17 cellular contexts compared by ENCODE assay signal in the genomic region with DNA sequence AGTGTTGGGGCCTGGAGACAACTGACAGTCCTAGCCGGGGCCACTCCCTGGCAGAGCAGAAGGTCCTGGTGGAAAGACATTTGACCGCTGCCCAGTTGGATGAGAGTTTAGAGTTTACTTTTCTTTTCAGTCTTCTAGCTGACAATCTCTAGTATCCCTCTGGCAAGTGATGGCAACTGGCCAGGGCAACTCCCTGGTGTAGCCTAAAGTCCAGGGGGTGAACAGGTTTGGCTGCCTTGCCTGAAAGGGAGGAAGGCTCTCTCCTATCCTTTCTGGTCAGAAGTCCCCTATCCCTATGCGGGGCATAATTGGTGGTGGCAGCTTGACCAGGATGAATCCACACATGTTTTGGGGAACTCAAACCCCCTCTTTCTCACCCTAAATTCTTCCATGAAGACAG. TPM values are rescaled to one million over a fixed set of nuclear protein-coding genes. Genes with fewer than 3 reads are reported as not detected.
DNase-seq lines count a peak whose midpoint lies in the region; ATAC-seq, FAIRE-seq and TF ChIP-seq lines count a peak whose summit lies in the region.
"Had no signal": no experiment of that assay in that cellular context is flagged by ENCODE, and none has a peak within 500 bp of the region (broad histone marks: within the 10 kb centered on the region; RNA-seq: fewer than 3 reads in every experiment).

No MANE protein-coding gene starts in this region.

- dilution Hi-C loops in mammary epithelial cell (cut with HindIII; ENCODE audit: low sequenced_read_pairs): no loop called here

- ATAC-seq in Panc1 (peak; percentile 42; the same call in 1 of the 2 replicates), left lobe of liver (peak; percentile 55)
- ATAC-seq: GM23338 had no signal

- H3K27ac ChIP-seq in Panc1 (ENCODE audit: low read length): no peak overlapping the region
- no peak overlapping the region for H3K27ac ChIP-seq in small intestine (ENCODE audit: low read depth in 1 of 2, low read length in 1 of 2)
- H3K27ac ChIP-seq in mammary epithelial cell (ENCODE audit: insufficient read depth, low read depth, low read length): no peak overlapping the region
- H3K27ac ChIP-seq: C4-2B had no signal

- H3K4me1 ChIP-seq in Panc1 (ENCODE audit: control insufficient read depth, insufficient read depth, low read length) (no peaks in the 10 kb centered on the region), small intestine (ENCODE audit: control insufficient read depth in 2 of 2, insufficient read depth in 1 of 2, low read depth in 1 of 2, low read length in 1 of 2) (no peaks in the 10 kb centered on the region), mammary epithelial cell (ENCODE audit: insufficient read depth, low read length) (no peaks in the 10 kb centered on the region)
- H3K4me1 ChIP-seq: BE2C had no signal

- in situ Hi-C loops in Panc1 (cut with HindIII; ENCODE audit: low pct_unique_long_range_greater_than_20kb, low sequenced_read_pairs): no loop called here
- in situ Hi-C loops in mammary epithelial cell (cut with MboI; ENCODE audit: low sequenced_read_pairs in 2 of 2): no loop called here

- H3K4me3 ChIP-seq in Panc1 (ENCODE audit: low read depth in 2 of 2, low read length in 2 of 2) (no peak overlapping the region), small intestine (ENCODE audit: low read depth in 1 of 2, low read length in 2 of 2) (no peak overlapping the region), mammary epithelial cell (replicated peaks in 1 of 3; ENCODE audit: insufficient read depth in 1 of 3, low read depth in 2 of 3, low read length in 3 of 3) (no peak overlapping the region)
- H3K4me3 ChIP-seq: GM23338 had no signal

- no peak overlapping the region for H3K4me2 ChIP-seq in mammary epithelial cell (ENCODE audit: insufficient read depth, low read depth, low read length)
- H3K4me2 ChIP-seq: GM23338 had no signal

- no peak overlapping the region for H3K9ac ChIP-seq in mammary epithelial cell (ENCODE audit: insufficient read depth, low read length)

- TF ChIP-seq CTCF in Panc1 (IDR thresholded peaks at IDR 0.05) (no peak), mammary epithelial cell (conservative IDR thresholded peaks at IDR 0.05 in 1 of 2, IDR thresholded peaks at IDR 0.05 in 1 of 2; ENCODE audit: extremely low read depth in 1 of 2, insufficient read depth in 1 of 2, low read depth in 1 of 2, low read length in 2 of 2) (no peak)

- no peak overlapping the region for H3K27ac Mint-ChIP-seq in activated naive CD4-positive, alpha-beta T cell treated with anti-CD3 and anti-CD28 coated beads for 36 hours
- no peak overlapping the region for H3K27ac Mint-ChIP-seq in immature natural killer cell
- H3K27ac Mint-ChIP-seq: CD4-positive, alpha-beta memory T cell; GM23338 had no signal

- no peak for FAIRE-seq in small intestine (lab: Jason Lieb, UNC)
- FAIRE-seq: A204.1, GM12892 had no signal

- WGBS in small intestine, 3 donors: 23 to 73% (median 53%) methylated on average over 3 of the region's 3 CpGs
- WGBS in mammary epithelial cell (ENCODE audit: low coverage, missing lambda C conversion rate): 93% methylated on average over 3 of the region's 3 CpGs

- H3K36me3 ChIP-seq in Panc1 (ENCODE audit: control insufficient read depth, insufficient read depth, low read length) (no peaks in the 10 kb centered on the region), small intestine (ENCODE audit: control insufficient read depth in 2 of 2, insufficient read depth in 2 of 2, low read length in 2 of 2) (no peaks in the 10 kb centered on the region), mammary epithelial cell (ENCODE audit: insufficient read depth, low read length) (no peaks in the 10 kb centered on the region)
- H3K36me3 ChIP-seq: BE2C had no signal

- peak; percentile 36 for DNase-seq in OCI-M1 (lab: John Stamatoyannopoulos, UW)
- DNase-seq in Panc1 (ENCODE audit: low read depth, low spot score): no peak
- no peak for DNase-seq in left lobe of liver (ENCODE audit: low spot score)
- DNase-seq in small intestine: peak; percentile 67
- no peak for DNase-seq in activated naive CD4-positive, alpha-beta T cell treated with anti-CD3 and anti-CD28 coated beads for 36 hours
- no peak for DNase-seq in immature natural killer cell
- DNase-seq in SKM-1 treated with dmso at 0.1 percent for 144 hours (lab: John Stamatoyannopoulos, UW; ENCODE audit: unreplicated experiment): no peak
- no peak for DNase-seq in mammary epithelial cell
- DNase-seq: BE2C; CD4-positive, alpha-beta memory T cell; DND-41; GDM1; H7 had no signal

- H4K20me1 ChIP-seq in mammary epithelial cell (ENCODE audit: insufficient read depth, low read length): no peaks in the 10 kb centered on the region

- BruUV-seq in Panc1 (replicated peaks; lab: Mats Ljungman, UMichigan) (no TSS peak), mammary epithelial cell (replicated peaks; lab: Mats Ljungman, UMichigan) (no TSS peak)

- H2AFZ ChIP-seq in mammary epithelial cell (ENCODE audit: low read depth, low read length): no peak overlapping the region
- H2AFZ ChIP-seq: GM23338 had no signal

- peaks cover 9% of the 10 kb centered on the region for H3K27me3 ChIP-seq in Panc1 (ENCODE audit: control insufficient read depth, insufficient read depth, low read length)
- H3K27me3 ChIP-seq in small intestine (ENCODE audit: control insufficient read depth in 2 of 2, insufficient read depth in 2 of 2, low read length in 2 of 2): no peaks in the 10 kb centered on the region
- H3K27me3 ChIP-seq in mammary epithelial cell (ENCODE audit: insufficient read depth, low read length): peaks cover 16% of the 10 kb centered on the region

- no peaks in the 10 kb centered on the region for H3K36me3 Mint-ChIP-seq in activated naive CD4-positive, alpha-beta T cell treated with anti-CD3 and anti-CD28 coated beads for 36 hours (ENCODE audit: low read depth)
- H3K36me3 Mint-ChIP-seq in immature natural killer cell: no peaks in the 10 kb centered on the region
- H3K36me3 Mint-ChIP-seq: CD4-positive, alpha-beta memory T cell had no signal

- no peaks in the 10 kb centered on the region for H3K9me3 Mint-ChIP-seq in activated naive CD4-positive, alpha-beta T cell treated with anti-CD3 and anti-CD28 coated beads for 36 hours
- H3K9me3 Mint-ChIP-seq in immature natural killer cell: no peaks in the 10 kb centered on the region
- H3K9me3 Mint-ChIP-seq: CD4-positive, alpha-beta memory T cell had no signal

- H3K9me3 ChIP-seq in Panc1 (ENCODE audit: control insufficient read depth, insufficient read depth, low read depth, low read length) (no peaks in the 10 kb centered on the region), small intestine (ENCODE audit: control insufficient read depth, low read depth) (no peaks in the 10 kb centered on the region), mammary epithelial cell (replicated peaks; ENCODE audit: insufficient read depth, low read length) (no peaks in the 10 kb centered on the region)
- H3K9me3 ChIP-seq: BE2C had no signal

- POLR2A ChIA-PET in Panc1 (lab: Charles Lee): no interaction called here

- intact Hi-C loops in Panc1 (cut with micrococcal nuclease; ENCODE audit: unreplicated experiment): no loop called here
- intact Hi-C loops in activated naive CD4-positive, alpha-beta T cell treated with anti-CD3 and anti-CD28 coated beads for 36 hours (cut with micrococcal nuclease): no loop called here
- intact Hi-C loops in mammary epithelial cell (cut with micrococcal nuclease): no loop called here

- H3K79me2 ChIP-seq in mammary epithelial cell (ENCODE audit: insufficient read depth, low read length): no peaks in the 10 kb centered on the region

- peaks cover 48% of the 10 kb centered on the region for H3K27me3 Mint-ChIP-seq in activated naive CD4-positive, alpha-beta T cell treated with anti-CD3 and anti-CD28 coated beads for 36 hours (ENCODE audit: low read depth)
- peaks cover 0 to 17% (median 10%) of the 10 kb centered on the region in 3 donors for H3K27me3 Mint-ChIP-seq in immature natural killer cell (ENCODE audit: low read depth in 3 of 3)

- no peak overlapping the region for H3K4me3 Mint-ChIP-seq in activated naive CD4-positive, alpha-beta T cell treated with anti-CD3 and anti-CD28 coated beads for 36 hours
- no peak overlapping the region for H3K4me3 Mint-ChIP-seq in immature natural killer cell
- H3K4me3 Mint-ChIP-seq: CD4-positive, alpha-beta memory T cell; GM23338 had no signal

- CTCF ChIA-PET in Panc1 (lab: Charles Lee) (no interaction called here), mammary epithelial cell (lab: Charles Lee; ENCODE audit: low non-redundant PET) (no interaction called here)
- CTCF ChIA-PET in activated naive CD4-positive, alpha-beta T cell treated with anti-CD3 and anti-CD28 coated beads for 36 hours (lab: Charles Lee): no interaction called here

- H3K4me1 Mint-ChIP-seq in activated naive CD4-positive, alpha-beta T cell treated with anti-CD3 and anti-CD28 coated beads for 36 hours (ENCODE audit: low read depth): peaks cover 2% of the 10 kb centered on the region
- no peaks in the 10 kb centered on the region for H3K4me1 Mint-ChIP-seq in immature natural killer cell
- H3K4me1 Mint-ChIP-seq: CD4-positive, alpha-beta memory T cell; GM23338 had no signal

RNA-seq across cellular contexts. Expression of a gene that starts 16.8 kb away (rescaled TPM):
- total RNA-seq in Panc1 (2021; ENCODE audit: unreplicated experiment) (20.5 TPM), left lobe of liver (4.9 TPM), mammary epithelial cell (1 to 10 TPM; 8.7 to 9.7 TPM)
- 12.2 TPM for polyA plus RNA-seq in Panc1 (2012; ENCODE audit: insufficient read length)
- polyA plus RNA-seq in small intestine (1 to 10 TPM; 4.4 to 6.5 (median 6.2) TPM), immature natural killer cell (1 to 10 TPM; 2.8 to 7.2 (median 5.7) TPM), mammary epithelial cell (1.9 TPM)
- 1 to 10 TPM; 3.8 to 4.2 TPM for total RNA-seq in activated naive CD4-positive, alpha-beta T cell treated with anti-CD3 and anti-CD28 coated beads for 36 hours
- 4.3 TPM for polyA minus RNA-seq in mammary epithelial cell

RNA-seq across cellular contexts. Expression of a gene that starts 48.2 kb away (rescaled TPM):
- total RNA-seq in Panc1 (2021; ENCODE audit: unreplicated experiment): 12.0 TPM
- polyA plus RNA-seq in Panc1 (2012; ENCODE audit: insufficient read length): 15.7 TPM
- 1.5 TPM for total RNA-seq in left lobe of liver
- polyA plus RNA-seq in small intestine: 10 to 100 TPM in 2 of 3 donors, 1 to 10 TPM in 1; 4.5 to 11.6 (median 11.2) TPM
- total RNA-seq in activated naive CD4-positive, alpha-beta T cell treated with anti-CD3 and anti-CD28 coated beads for 36 hours: 10 to 100 TPM; 24.2 to 24.5 TPM
- 1 to 10 TPM; 2.5 to 3.4 (median 2.8) TPM for polyA plus RNA-seq in immature natural killer cell
- total RNA-seq in mammary epithelial cell: 10 to 100 TPM; 38.7 to 94.3 TPM
- 68.7 TPM for polyA plus RNA-seq in mammary epithelial cell
- 53.6 TPM for polyA minus RNA-seq in mammary epithelial cell

RNA-seq across cellular contexts. Expression of a gene that starts 54.9 kb away (rescaled TPM):
- total RNA-seq in Panc1 (2021; ENCODE audit: unreplicated experiment) (1.6 TPM), left lobe of liver (10.5 TPM), mammary epithelial cell (under 1 TPM in 1 of 2 donors, not detected in 1; 0.17 TPM)
- polyA plus RNA-seq in Panc1 (2012; ENCODE audit: insufficient read length): 1.2 TPM
- polyA plus RNA-seq in small intestine (10 to 100 TPM in 1 of 3 donors, 1 to 10 TPM in 1, under 1 TPM in 1; 0.67 to 38.3 (median 1.4) TPM), immature natural killer cell (1 to 10 TPM in 1 of 3 donors, under 1 TPM in 1, not detected in 1; 0.30 to 4.3 TPM), mammary epithelial cell (not detected)
- total RNA-seq in activated naive CD4-positive, alpha-beta T cell treated with anti-CD3 and anti-CD28 coated beads for 36 hours: 1 to 10 TPM; 1.0 to 1.2 TPM
- not detected for polyA minus RNA-seq in mammary epithelial cell
- total RNA-seq: GM23338 had no signal

Comparison
In these comparisons a context has a peak if more than half of its experiments do, and no peak if none do; other contexts are left out.
1. DNase-seq: peak in OCI-M1 (single experiment) and small intestine (single experiment); none in Panc1 (single experiment), left lobe of liver (single experiment), activated naive CD4-positive, alpha-beta T cell treated with anti-CD3 and anti-CD28 coated beads for 36 hours (single experiment), immature natural killer cell (0 of 3), SKM-1 treated with dmso at 0.1 percent for 144 hours (single experiment) and mammary epithelial cell (single experiment).